Comparison of ENCODE assay signal across 9 cellular contexts in genomic region chr14:96364911-96365310, GRCh38. TPM values are rescaled to one million over a fixed set of nuclear protein-coding genes. Genes with fewer than 3 reads are reported as not detected.
DNase-seq lines count a peak whose midpoint lies in the region; ATAC-seq and TF ChIP-seq lines count a peak whose summit lies in the region.
"Had no signal": no experiment of that assay in that cellular context is flagged by ENCODE, and none has a peak within 500 bp of the region (broad histone marks: within the 10 kb centered on the region; RNA-seq: fewer than 3 reads in every experiment).

No MANE protein-coding gene starts in this region.

- TF ChIP-seq CTCF in Calu3 (IDR thresholded peaks at IDR 0.05; ENCODE audit: unreplicated experiment) = no peak
- no peak for TF ChIP-seq CTCF in MM.1S (IDR thresholded peaks at IDR 0.05; ENCODE audit: low read length)
- no peak for TF ChIP-seq CTCF in dorsolateral prefrontal cortex (IDR thresholded peaks at IDR 0.05 in 54 of 56, conservative IDR thresholded peaks at IDR 0.05 in 2 of 56; ENCODE audit: low read depth in 1 of 56, partially characterized antibody in 56 of 56)
- no peak for TF ChIP-seq CTCF in neural cell (IDR thresholded peaks at IDR 0.05; ENCODE audit: poor library complexity, severe bottlenecking)

- H3F3A ChIP-seq in MM.1S (ENCODE audit: insufficient read depth, low read length) = no peaks in the 10 kb centered on the region
- peaks cover 5% of the 10 kb centered on the region for H3F3A ChIP-seq in neural cell (ENCODE audit: insufficient read depth, low read length, poor library complexity, severe bottlenecking)

- no peaks in the 10 kb centered on the region for H3K27me3 Mint-ChIP-seq in Calu3 (ENCODE audit: unreplicated experiment)

- H3K9me3 Mint-ChIP-seq in Calu3 (ENCODE audit: low read depth, unreplicated experiment) = no peaks in the 10 kb centered on the region

- H3K27ac ChIP-seq in MM.1S (ENCODE audit: low read length) (no peak overlapping the region), dorsolateral prefrontal cortex (no peak overlapping the region), neural cell (ENCODE audit: low read length) (no peak overlapping the region)

- DNase-seq in Calu3 = no peak
- DNase-seq in MM.1S = no peak
- DNase-seq in dorsolateral prefrontal cortex = no peak
- no peak for DNase-seq in hepatic stellate cell (ENCODE audit: low spot score)
- DNase-seq in COLO829 (ENCODE audit: low spot score) = no peak
- DNase-seq in Right ventricle myocardium inferior (ENCODE audit: missing footprints) = no peak
- no peak for DNase-seq in NCI-H446 treated with DMSO at 0.1 percent for 48 hours (lab: John Stamatoyannopoulos, UW)
- DNase-seq: mesendoderm had no signal

- CTCF ChIA-PET in Calu3 (lab: Charles Lee) = no interaction called here

- H3K4me2 ChIP-seq in MM.1S (ENCODE audit: low read depth, low read length) (peak overlapping the region; percentile 62; the same call in 1 of the 2 replicates), neural cell (ENCODE audit: low read length) (peak overlapping the region; percentile 95)

- peaks cover 34% of the 10 kb centered on the region for H3K36me3 Mint-ChIP-seq in Calu3 (ENCODE audit: insufficient read depth, unreplicated experiment)

- H3K9ac ChIP-seq in MM.1S (ENCODE audit: low read length) (no peak overlapping the region), neural cell (ENCODE audit: low read length) (no peak overlapping the region)

- no peak for TF ChIP-seq EP300 in neural cell (conservative IDR thresholded peaks at IDR 0.05; ENCODE audit: poor library complexity, severe bottlenecking)

- no peaks in the 10 kb centered on the region for H3K27me3 ChIP-seq in MM.1S (replicated peaks; ENCODE audit: insufficient read depth, low read length)
- H3K27me3 ChIP-seq in dorsolateral prefrontal cortex = no peaks in the 10 kb centered on the region
- no peaks in the 10 kb centered on the region for H3K27me3 ChIP-seq in neural cell (ENCODE audit: insufficient read depth, low read depth, low read length)

- peak overlapping the region; percentile 73; the same call in 1 of the 2 replicates for H3K4me3 ChIP-seq in MM.1S (ENCODE audit: low read length)
- H3K4me3 ChIP-seq in dorsolateral prefrontal cortex = peak overlapping the region in 33 of 59 donors; percentile 6 to 100 (median 98)
- peak overlapping the region; percentile 94 for H3K4me3 ChIP-seq in neural cell (ENCODE audit: low read length)

- peak overlapping the region; percentile 90 for H3K4me3 Mint-ChIP-seq in Calu3 (ENCODE audit: low read depth, unreplicated experiment)

- peaks cover 5% of the 10 kb centered on the region; the same call in 1 of the 2 replicates for H3K4me1 ChIP-seq in MM.1S (ENCODE audit: low read length)

- no peaks in the 10 kb centered on the region for H3K9me3 ChIP-seq in MM.1S (replicated peaks; ENCODE audit: insufficient read depth, low read length)
- H3K9me3 ChIP-seq in neural cell (ENCODE audit: low read length) = no peaks in the 10 kb centered on the region

- BruUV-seq in Calu3 (replicated peaks; lab: Mats Ljungman, UMichigan) = no TSS peak

- H3K9me2 ChIP-seq in MM.1S (replicated peaks; ENCODE audit: insufficient read depth, low read length) = no peaks in the 10 kb centered on the region
- no peaks in the 10 kb centered on the region for H3K9me2 ChIP-seq in neural cell (ENCODE audit: insufficient read depth, low read length)

- H4K20me1 ChIP-seq in MM.1S (ENCODE audit: insufficient read depth, low read length) (no peaks in the 10 kb centered on the region), neural cell (ENCODE audit: insufficient read depth) (peaks cover 3% of the 10 kb centered on the region)

- H3K27ac Mint-ChIP-seq in Calu3 (ENCODE audit: unreplicated experiment) = peak overlapping the region; percentile 74

- H3K36me3 ChIP-seq in MM.1S (replicated peaks; ENCODE audit: insufficient read depth, low read length) (no peaks in the 10 kb centered on the region), neural cell (ENCODE audit: insufficient read depth, low read length) (no peaks in the 10 kb centered on the region)

- H2AFZ ChIP-seq in MM.1S (ENCODE audit: low read length) = no peak overlapping the region
- no peak overlapping the region for H2AFZ ChIP-seq in neural cell (ENCODE audit: low read depth, low read length)

- H3K4me1 Mint-ChIP-seq in Calu3 (ENCODE audit: low read depth, unreplicated experiment) = peaks cover 13% of the 10 kb centered on the region

- H3K79me2 ChIP-seq in MM.1S (ENCODE audit: low read length) (peaks cover 42% of the 10 kb centered on the region), neural cell (replicated peaks; ENCODE audit: insufficient read depth, low read length) (peaks cover 81% of the 10 kb centered on the region)

- no peak for TF ChIP-seq RAD21 in neural cell (conservative IDR thresholded peaks at IDR 0.05)

- intact Hi-C loops in Calu3 (cut with micrococcal nuclease; ENCODE audit: unreplicated experiment) (loop anchor here (2.0 to 5.0 kb wide), 2 partner anchors 26 to 58 kb away; no protein-coding TSS in a partner anchor), dorsolateral prefrontal cortex (cut with DNase I) (loop anchor here (2.0 to 10.0 kb wide), 2 partner anchors 26 to 60 kb away; no protein-coding TSS in a partner anchor), Right ventricle myocardium inferior (cut with DNase I) (loop anchor here (5.0 kb wide), 1 partner anchor 57 kb away; no protein-coding TSS in a partner anchor)

- no peak for ATAC-seq in Right ventricle myocardium inferior

TF ChIP-seq in neural cell, 6 proteins besides CTCF, POLR2A, EP300 and RAD21:
- TF ChIP-seq, protein P1, sequence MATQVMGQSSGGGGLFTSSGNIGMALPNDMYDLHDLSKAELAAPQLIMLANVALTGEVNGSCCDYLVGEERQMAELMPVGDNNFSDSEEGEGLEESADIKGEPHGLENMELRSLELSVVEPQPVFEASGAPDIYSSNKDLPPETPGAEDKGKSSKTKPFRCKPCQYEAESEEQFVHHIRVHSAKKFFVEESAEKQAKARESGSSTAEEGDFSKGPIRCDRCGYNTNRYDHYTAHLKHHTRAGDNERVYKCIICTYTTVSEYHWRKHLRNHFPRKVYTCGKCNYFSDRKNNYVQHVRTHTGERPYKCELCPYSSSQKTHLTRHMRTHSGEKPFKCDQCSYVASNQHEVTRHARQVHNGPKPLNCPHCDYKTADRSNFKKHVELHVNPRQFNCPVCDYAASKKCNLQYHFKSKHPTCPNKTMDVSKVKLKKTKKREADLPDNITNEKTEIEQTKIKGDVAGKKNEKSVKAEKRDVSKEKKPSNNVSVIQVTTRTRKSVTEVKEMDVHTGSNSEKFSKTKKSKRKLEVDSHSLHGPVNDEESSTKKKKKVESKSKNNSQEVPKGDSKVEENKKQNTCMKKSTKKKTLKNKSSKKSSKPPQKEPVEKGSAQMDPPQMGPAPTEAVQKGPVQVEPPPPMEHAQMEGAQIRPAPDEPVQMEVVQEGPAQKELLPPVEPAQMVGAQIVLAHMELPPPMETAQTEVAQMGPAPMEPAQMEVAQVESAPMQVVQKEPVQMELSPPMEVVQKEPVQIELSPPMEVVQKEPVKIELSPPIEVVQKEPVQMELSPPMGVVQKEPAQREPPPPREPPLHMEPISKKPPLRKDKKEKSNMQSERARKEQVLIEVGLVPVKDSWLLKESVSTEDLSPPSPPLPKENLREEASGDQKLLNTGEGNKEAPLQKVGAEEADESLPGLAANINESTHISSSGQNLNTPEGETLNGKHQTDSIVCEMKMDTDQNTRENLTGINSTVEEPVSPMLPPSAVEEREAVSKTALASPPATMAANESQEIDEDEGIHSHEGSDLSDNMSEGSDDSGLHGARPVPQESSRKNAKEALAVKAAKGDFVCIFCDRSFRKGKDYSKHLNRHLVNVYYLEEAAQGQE (IDR thresholded peaks at IDR 0.05; ENCODE audit: borderline replicate concordance) = no peak
- no peak for TF ChIP-seq POLR2AphosphoS5 (IDR thresholded peaks at IDR 0.05)
- no peak for TF ChIP-seq MXI1 (conservative IDR thresholded peaks at IDR 0.05; ENCODE audit: poor library complexity, severe bottlenecking)
- TF ChIP-seq SMC3 (conservative IDR thresholded peaks at IDR 0.05; ENCODE audit: poor library complexity) = no peak
- TF ChIP-seq EZH2 (IDR thresholded peaks at IDR 0.05; ENCODE audit: borderline replicate concordance, insufficient read depth, low read length, poor library complexity, severe bottlenecking) = no peak
- no peak for TF ChIP-seq TAF1 (IDR thresholded peaks at IDR 0.05; ENCODE audit: low read depth)

RNA-seq across cellular contexts. Expression of gene GSKIP, which starts 1.6 kb away (rescaled TPM):
- total RNA-seq in Calu3 (2022) = 33.3 and 42.5 TPM in 2 replicates
- 10 to 100 TPM; 14.6 to 47.7 (median 30.5) TPM for total RNA-seq in dorsolateral prefrontal cortex
- polyA plus RNA-seq in neural cell = 68.6 and 87.4 TPM in 2 replicates
- polyA minus RNA-seq in neural cell = 79.6 and 87.9 TPM in 2 replicates
- 11.6 TPM for total RNA-seq in Right ventricle myocardium inferior

RNA-seq across cellular contexts. Expression of gene ATG2B, which starts 1.8 kb away (rescaled TPM):
- total RNA-seq in Calu3 (2022) = 13.0 and 14.5 TPM in 2 replicates
- 10 to 100 TPM; 35.1 to 92.2 (median 66.5) TPM for total RNA-seq in dorsolateral prefrontal cortex
- polyA plus RNA-seq in neural cell = 16.2 and 17.9 TPM in 2 replicates
- 47.0 and 53.9 TPM in 2 replicates for polyA minus RNA-seq in neural cell
- total RNA-seq in Right ventricle myocardium inferior = 9.2 TPM

RNA-seq across cellular contexts. Expression of gene AK7, which starts 27.0 kb away (rescaled TPM):
- total RNA-seq in Calu3 (2022) (2.4 and 3.3 TPM in 2 replicates), dorsolateral prefrontal cortex (1 to 10 TPM in 116 of 120 experiments, under 1 TPM in 4; 0.59 to 8.0 (median 3.0) TPM), Right ventricle myocardium inferior (0.32 TPM)
- 0.09 and 0.32 TPM in 2 replicates for polyA plus RNA-seq in neural cell
- polyA minus RNA-seq in neural cell = not detected in 2 replicates
